Comparison of ENCODE assay signal across 12 cellular contexts in the genomic region with DNA sequence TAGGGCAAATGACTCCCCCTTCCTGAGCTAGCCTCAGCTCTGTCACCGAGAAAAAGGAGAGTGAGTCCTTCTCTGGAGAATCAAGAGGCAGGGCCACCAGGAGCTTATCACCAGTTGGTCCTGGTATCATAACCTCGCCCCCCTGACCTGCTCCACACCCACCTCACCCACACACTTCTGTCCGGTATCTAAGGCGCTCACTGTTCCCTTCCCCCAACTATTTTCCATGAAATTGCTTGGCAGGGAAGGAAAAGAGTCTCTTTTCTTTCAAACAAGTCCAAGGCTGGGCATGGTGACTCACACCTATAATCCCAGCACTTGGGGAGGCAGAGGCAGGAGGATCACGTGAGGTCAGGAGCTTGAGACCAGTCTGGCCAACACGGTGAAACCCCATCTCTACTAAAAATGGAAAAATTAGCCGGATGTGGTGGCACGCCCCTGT.
DNase-seq lines count a peak whose midpoint lies in the region; ATAC-seq and TF ChIP-seq lines count a peak whose summit lies in the region.
"Had no signal": no experiment of that assay in that cellular context is flagged by ENCODE, and none has a peak within 500 bp of the region (broad histone marks: within the 10 kb centered on the region; RNA-seq: fewer than 3 reads in every experiment).

No MANE protein-coding gene starts in this region.

- TF ChIP-seq CTCF in Panc1 (IDR thresholded peaks at IDR 0.05) = no peak
- TF ChIP-seq CTCF in endodermal cell (conservative IDR thresholded peaks at IDR 0.05) = no peak
- TF ChIP-seq CTCF in sigmoid colon (IDR thresholded peaks at IDR 0.05) = no peak

- CTCF ChIA-PET in Panc1 (lab: Charles Lee) = no interaction called here

- no peak overlapping the region for H3K4me3 Mint-ChIP-seq in endodermal cell
- H3K4me3 Mint-ChIP-seq: CD8-positive, alpha-beta T cell had no signal

- H3K27ac ChIP-seq in Panc1 (ENCODE audit: low read length) = peak overlapping the region; percentile 97
- H3K27ac ChIP-seq in endodermal cell (ENCODE audit: low read depth, low read length) = no peak overlapping the region
- peak overlapping the region; percentile 42 to 82 (median 61) for H3K27ac ChIP-seq in sigmoid colon

- H3K4me3 ChIP-seq in Panc1 (ENCODE audit: low read depth in 2 of 2, low read length in 2 of 2) (no peak overlapping the region), endodermal cell (ENCODE audit: low read length) (no peak overlapping the region), sigmoid colon (no peak overlapping the region)

- 95 to 100% methylated on average over 6 to 8 of the region's 8 CpGs for WGBS in endodermal cell (ENCODE audit: insufficient coverage in 1 of 2, insufficient read length in 1 of 2), 2 experiments
- 87 to 91% methylated on average over 8 of the region's 8 CpGs for WGBS in sigmoid colon, 2 donors

- in situ Hi-C loops in Panc1 (cut with HindIII; ENCODE audit: low pct_unique_long_range_greater_than_20kb, low sequenced_read_pairs) = no loop called here

- DNase-seq in Daoy (ENCODE audit: low read depth) (peak; percentile 32), Panc1 (ENCODE audit: low read depth, low spot score) (no peak), endodermal cell (no peak), sigmoid colon (peak; percentile 57), NCI-H1930 (lab: John Stamatoyannopoulos, UW) (no peak), NCI-H2107 treated with DMSO at 0.1 percent for 48 hours (lab: John Stamatoyannopoulos, UW; ENCODE audit: unreplicated experiment) (no peak)
- DNase-seq in central memory CD4-positive, alpha-beta T cell = no peak
- DNase-seq: CD8-positive, alpha-beta T cell; NCI-H187 treated with DMSO at 0.1 percent for 48 hours; right cardiac atrium; T-helper 2 cell had no signal

- ATAC-seq in Panc1 = no peak
- no peak for ATAC-seq in GM21423 (IDR thresholded peaks at IDR 0.05; ENCODE audit: unreplicated experiment)
- ATAC-seq: CD8-positive, alpha-beta T cell had no signal

- intact Hi-C loops in Panc1 (cut with micrococcal nuclease; ENCODE audit: unreplicated experiment) (loop anchor here (10.0 kb wide), 2 partner anchors 56 to 226 kb away; a partner anchor contains a TSS), sigmoid colon (cut with DNase I) (loop anchor here (10.0 kb wide), 2 partner anchors 226 to 524 kb away; a partner anchor contains a TSS)

- peaks cover 43% of the 10 kb centered on the region for H3K4me1 ChIP-seq in Panc1 (ENCODE audit: control insufficient read depth, insufficient read depth, low read length)
- no peaks in the 10 kb centered on the region for H3K4me1 ChIP-seq in endodermal cell (ENCODE audit: control insufficient read depth, insufficient read depth, low read length)
- peaks cover 0 to 38% (median 31%) of the 10 kb centered on the region in 4 donors for H3K4me1 ChIP-seq in sigmoid colon

- H3K9me3 Mint-ChIP-seq in endodermal cell = no peaks in the 10 kb centered on the region
- H3K9me3 Mint-ChIP-seq: CD8-positive, alpha-beta T cell had no signal

- peak overlapping the region; percentile 1 for H3K27ac Mint-ChIP-seq in endodermal cell

- no peak for TF ChIP-seq EP300 in sigmoid colon (IDR thresholded peaks at IDR 0.05)

- no peak for TF ChIP-seq POLR2A in sigmoid colon (IDR thresholded peaks at IDR 0.05)

- no TSS peak for BruUV-seq in Panc1 (replicated peaks; lab: Mats Ljungman, UMichigan)

- POLR2A ChIA-PET in Panc1 (lab: Charles Lee) = no interaction called here

- H3K27me3 ChIP-seq in Panc1 (ENCODE audit: control insufficient read depth, insufficient read depth, low read length) (no peaks in the 10 kb centered on the region), endodermal cell (ENCODE audit: control insufficient read depth, insufficient read depth, low read length, poor library complexity, severe bottlenecking) (no peaks in the 10 kb centered on the region), sigmoid colon (no peaks in the 10 kb centered on the region)

- no peak overlapping the region for H3K9ac ChIP-seq in endodermal cell (ENCODE audit: extremely low read depth, low read length, poor library complexity, severe bottlenecking)

- peaks cover 6% of the 10 kb centered on the region for H3K4me1 Mint-ChIP-seq in endodermal cell

- H3K36me3 Mint-ChIP-seq in endodermal cell (ENCODE audit: low read depth) = peaks cover 85% of the 10 kb centered on the region

- 0 out of 2 replicates have a peak, but pooled peaks cover 1% of the 10 kb centered on the region for H3K36me3 ChIP-seq in Panc1 (ENCODE audit: control insufficient read depth, insufficient read depth, low read length)
- H3K36me3 ChIP-seq in endodermal cell (ENCODE audit: control insufficient read depth, insufficient read depth, low read length) = peaks cover 91% of the 10 kb centered on the region
- peaks cover 0 to 60% (median 31%) of the 10 kb centered on the region in 4 donors for H3K36me3 ChIP-seq in sigmoid colon

- no peaks in the 10 kb centered on the region for H3K9me3 ChIP-seq in Panc1 (ENCODE audit: control insufficient read depth, insufficient read depth, low read depth, low read length)
- no peaks in the 10 kb centered on the region for H3K9me3 ChIP-seq in endodermal cell (ENCODE audit: control insufficient read depth, low read length)
- H3K9me3 ChIP-seq in sigmoid colon = no peaks in the 10 kb centered on the region

- no peaks in the 10 kb centered on the region for H3K27me3 Mint-ChIP-seq in endodermal cell (ENCODE audit: insufficient read depth)

Comparison
In these comparisons a context has a peak if more than half of its experiments do, and no peak if none do; other contexts are left out.
1. DNase-seq: peak in Daoy (single experiment) and sigmoid colon (single experiment); none in Panc1 (single experiment), endodermal cell (single experiment), NCI-H1930 (0 of 2), central memory CD4-positive, alpha-beta T cell (single experiment) and NCI-H2107 treated with DMSO at 0.1 percent for 48 hours (single experiment).